In the genomic region with DNA sequence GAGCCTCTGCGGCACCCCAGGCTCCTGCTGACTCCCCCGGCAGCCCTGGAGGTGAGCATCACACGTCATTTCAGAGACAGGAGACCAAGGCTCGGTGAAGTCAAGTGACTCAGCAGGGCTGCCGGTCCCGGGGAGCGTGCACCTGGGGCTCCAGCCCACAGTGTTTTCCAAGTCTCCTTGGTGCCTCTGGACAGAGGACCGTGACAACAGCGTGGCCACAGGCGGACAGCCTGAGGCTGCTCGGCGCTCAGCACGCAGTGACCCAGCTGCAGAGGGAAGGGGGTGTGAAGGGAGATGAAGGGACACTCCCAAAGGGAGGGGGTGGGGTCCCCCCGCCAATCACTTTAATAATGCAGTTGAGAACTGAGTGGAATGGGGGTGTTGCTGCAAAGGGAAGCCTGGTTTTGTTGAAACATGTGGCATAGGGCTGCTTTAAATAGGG, we compare ENCODE assay signal across 22 cellular contexts. TPM values are rescaled to one million over a fixed set of nuclear protein-coding genes. Genes with fewer than 3 reads are reported as not detected.
DNase-seq lines count a peak whose midpoint lies in the region; ATAC-seq and TF ChIP-seq lines count a peak whose summit lies in the region.
"Had no signal": no experiment of that assay in that cellular context is flagged by ENCODE, and none has a peak within 500 bp of the region (broad histone marks: within the 10 kb centered on the region; RNA-seq: fewer than 3 reads in every experiment).

No MANE protein-coding gene starts in this region.

- H4K8ac ChIP-seq in IMR-90 (ENCODE audit: low read depth in 2 of 2, low read length in 2 of 2): no peak overlapping the region

- dilution Hi-C loops in IMR-90 (cut with HindIII; ENCODE audit: low sequenced_read_pairs, unreplicated experiment): no loop called here

- H3K23ac ChIP-seq in IMR-90 (ENCODE audit: low read depth, low read length): no peak overlapping the region

- POLR2A ChIA-PET in IMR-90 (lab: Charles Lee; ENCODE audit: unreplicated experiment): no interaction called here
- POLR2A ChIA-PET in RWPE1 (lab: Yijun Ruan, JAX; ENCODE audit: low non-redundant PET): no interaction called here

- H3K4me2 ChIP-seq in IMR-90 (ENCODE audit: low read depth, low read length): no peak overlapping the region
- H3K4me2 ChIP-seq: GM23338 had no signal

- H3K14ac ChIP-seq in IMR-90 (replicated peaks; ENCODE audit: low read depth, low read length): no peak overlapping the region

- no peaks in the 10 kb centered on the region for H3K79me1 ChIP-seq in IMR-90 (ENCODE audit: low read depth in 1 of 2, low read length in 2 of 2)

- no peak for ATAC-seq in IMR-90 (ENCODE audit: low read depth)
- peak; percentile 26 for ATAC-seq in foreskin keratinocyte
- ATAC-seq in HG02642 (IDR thresholded peaks at IDR 0.05; ENCODE audit: poor library complexity, unreplicated experiment): no peak
- ATAC-seq: GM23338 had no signal

- no peak overlapping the region for H3K4me3 ChIP-seq in IMR-90 (ENCODE audit: insufficient read depth, low read depth, low read length)
- H3K4me3 ChIP-seq in esophagus muscularis mucosa: no peak overlapping the region
- H3K4me3 ChIP-seq: GM23338 had no signal

- no peak overlapping the region for H4K5ac ChIP-seq in IMR-90 (ENCODE audit: low read depth, low read length)

- no peak overlapping the region for H2BK120ac ChIP-seq in IMR-90 (ENCODE audit: low read depth, low read length)

- no peak overlapping the region for H4K91ac ChIP-seq in IMR-90 (ENCODE audit: insufficient read depth, low read depth, low read length)

- H3K18ac ChIP-seq in IMR-90 (ENCODE audit: low read depth, low read length): no peak overlapping the region

- BruUV-seq in IMR-90 (replicated peaks; lab: Mats Ljungman, UMichigan): no TSS peak

- H2AFZ ChIP-seq in IMR-90 (replicated peaks; ENCODE audit: low read length, poor library complexity): no peak overlapping the region
- H2AFZ ChIP-seq: GM23338 had no signal

- TF ChIP-seq EP300 in esophagus muscularis mucosa (IDR thresholded peaks at IDR 0.05): no peak

- 86% methylated on average over 2 of the region's 14 CpGs; no CpG with 5 or more reads in 1 of the 2 experiments for WGBS in IMR-90 (ENCODE audit: extremely low coverage in 2 of 2, insufficient read length in 1 of 2), 2 experiments
- 77% methylated on average over 7 of the region's 14 CpGs for WGBS in esophagus muscularis mucosa

- H3K9me1 ChIP-seq in IMR-90 (ENCODE audit: insufficient read depth, low read length): no peaks in the 10 kb centered on the region

- no peak overlapping the region for H2BK5ac ChIP-seq in IMR-90 (ENCODE audit: low read depth, low read length, poor library complexity, severe bottlenecking)

- H3K36me3 ChIP-seq in IMR-90 (ENCODE audit: control insufficient read depth, insufficient read depth, low read length) (no peaks in the 10 kb centered on the region), esophagus muscularis mucosa (no peaks in the 10 kb centered on the region)

- H2AK9ac ChIP-seq in IMR-90 (replicated peaks; ENCODE audit: low read depth, low read length, poor library complexity): peak overlapping the region; percentile 37

- in situ Hi-C loops in IMR-90 (cut with MboI; ENCODE audit: low sequenced_read_pairs): loop anchor here (10.0 kb wide), 1 partner anchor 254 kb away; no protein-coding TSS in a partner anchor

- H3K27me3 ChIP-seq in IMR-90 (ENCODE audit: control insufficient read depth, insufficient read depth, low read length) (0 out of 2 replicates have a peak, but pooled peaks cover 2% of the 10 kb centered on the region), foreskin keratinocyte (peaks cover 23% of the 10 kb centered on the region), esophagus muscularis mucosa (peaks cover 0 to 47% (median 0%) of the 10 kb centered on the region in 4 donors)

- no peak for DNase-seq in IMR-90
- peak; percentile 54 for DNase-seq in RPMI8226
- DNase-seq in foreskin keratinocyte: no peak
- peak in 7 of 49 donors; percentile 17 to 42 (median 33) for DNase-seq in substantia nigra (lab: John Stamatoyannopoulos, UW)
- DNase-seq in RWPE1 (ENCODE audit: low spot score): no peak
- no peak for DNase-seq in esophagus muscularis mucosa (ENCODE audit: extremely low spot score)
- DNase-seq: Calu3, DMS79, Karpas-422, MM.1S, NCI-H1105, NCI-H1930, NCI-H748 treated with DMSO at 0.1 percent for 48 hours, OCI-M1, SW 1271 had no signal

- no peak overlapping the region for H3K9ac ChIP-seq in IMR-90 (ENCODE audit: low read depth, low read length)

- no peak overlapping the region for H2BK20ac ChIP-seq in IMR-90 (ENCODE audit: low read depth, low read length)

- H3K9me3 ChIP-seq in IMR-90 (ENCODE audit: control insufficient read depth, insufficient read depth, low read length) (peaks cover 11% of the 10 kb centered on the region), esophagus muscularis mucosa (peaks cover 0 to 21% (median 16%) of the 10 kb centered on the region in 4 donors)

- no peak overlapping the region for H3K4ac ChIP-seq in IMR-90 (ENCODE audit: low read depth, low read length)

- H3K27ac ChIP-seq in IMR-90 (ENCODE audit: insufficient read depth, low read length) (no peak overlapping the region), foreskin keratinocyte (no peak overlapping the region), substantia nigra (ENCODE audit: low read depth, low read length, poor library complexity, severe bottlenecking) (peak overlapping the region; percentile 77), RWPE1 (no peak overlapping the region), esophagus muscularis mucosa (replicated peaks in 1 of 4) (no peak overlapping the region)

- CTCF ChIA-PET in IMR-90 (lab: Yijun Ruan, JAX) (no interaction called here), RWPE1 (lab: Yijun Ruan, JAX) (interaction anchor here (0.7 kb wide), 1 partner anchor 184 kb away, joined by 3 read pairs; no protein-coding TSS in a partner anchor)

- H3K4me1 ChIP-seq in IMR-90 (ENCODE audit: control insufficient read depth, insufficient read depth, low read length): no peaks in the 10 kb centered on the region
- H3K4me1 ChIP-seq in foreskin keratinocyte: peaks cover 4% of the 10 kb centered on the region
- no peaks in the 10 kb centered on the region for H3K4me1 ChIP-seq in esophagus muscularis mucosa

- intact Hi-C loops in IMR-90 (cut with micrococcal nuclease) (no loop called here), esophagus muscularis mucosa (cut with DNase I) (no loop called here)

- no peak overlapping the region for H2AK5ac ChIP-seq in IMR-90 (ENCODE audit: low read depth, low read length)

- H4K20me1 ChIP-seq in IMR-90 (ENCODE audit: insufficient read depth, low read length): no peaks in the 10 kb centered on the region

- H2BK15ac ChIP-seq in IMR-90 (ENCODE audit: low read depth, low read length): no peak overlapping the region

- no peak for TF ChIP-seq RAD21 in IMR-90 (IDR thresholded peaks at IDR 0.05; ENCODE audit: low read length)

- TF ChIP-seq CTCF in IMR-90 (conservative IDR thresholded peaks at IDR 0.05; ENCODE audit: low read depth, low read length) (no peak), foreskin keratinocyte (conservative IDR thresholded peaks at IDR 0.05) (no peak), RWPE1 (conservative IDR thresholded peaks at IDR 0.05; ENCODE audit: low read depth) (no peak), esophagus muscularis mucosa (IDR thresholded peaks at IDR 0.05) (no peak)

- H3K56ac ChIP-seq in IMR-90 (ENCODE audit: extremely low read depth, insufficient read depth, low read length): no peak overlapping the region

- no peak for TF ChIP-seq POLR2A in IMR-90 (IDR thresholded peaks at IDR 0.05; ENCODE audit: low read depth, low read length)
- TF ChIP-seq POLR2A in esophagus muscularis mucosa (IDR thresholded peaks at IDR 0.05; ENCODE audit: low read depth): no peak

RNA-seq across cellular contexts. Expression of a gene that starts 17.5 kb away (rescaled TPM):
- total RNA-seq in IMR-90 (2012; rRNA removed) (not detected in 2 replicates), foreskin keratinocyte (not detected in 2 replicates), esophagus muscularis mucosa (1 to 10 TPM in 1 of 4 donors, not detected in 3; 1.6 TPM)
- polyA plus RNA-seq in IMR-90 (2012; rRNA removed) (not detected in 2 replicates), foreskin keratinocyte (not detected in 2 replicates)
- polyA plus RNA-seq in IMR-90 (2012; cell fraction: cytosol; rRNA removed): not detected in 2 replicates
- not detected in 2 replicates for polyA plus RNA-seq in IMR-90 (2012; cell fraction: nucleus; rRNA removed; ENCODE audit: low replicate concordance)
- total RNA-seq: Calu3; CD4-positive, alpha-beta memory T cell; G401; GM23338; NCI-H460; SK-MEL-5 had no signal
- polyA plus RNA-seq: BJ; CD4-positive, alpha-beta memory T cell; GM23338 had no signal

RNA-seq across cellular contexts. Expression of a gene that starts 20.2 kb away (rescaled TPM):
- total RNA-seq in IMR-90 (2012; rRNA removed) (12.2 and 15.3 TPM in 2 replicates), foreskin keratinocyte (36.5 and 51.0 TPM in 2 replicates), esophagus muscularis mucosa (10 to 100 TPM; 31.3 to 59.4 (median 42.9) TPM)
- polyA plus RNA-seq in IMR-90 (2012; rRNA removed) (54.1 and 68.6 TPM in 2 replicates), foreskin keratinocyte (69.8 and 94.1 TPM in 2 replicates)
- 48.6 and 171 TPM in 2 replicates for polyA plus RNA-seq in IMR-90 (2012; cell fraction: cytosol; rRNA removed)
- polyA plus RNA-seq in IMR-90 (2012; cell fraction: nucleus; rRNA removed; ENCODE audit: low replicate concordance): 32.6 and 78.6 TPM in 2 replicates

RNA-seq across cellular contexts. Expression of a gene that starts 37.0 kb away (rescaled TPM):
- total RNA-seq in IMR-90 (2012; rRNA removed): not detected in 2 replicates
- polyA plus RNA-seq in IMR-90 (2012; rRNA removed): 0.03 TPM in 2 replicates
- polyA plus RNA-seq in IMR-90 (2012; cell fraction: cytosol; rRNA removed): 0.01 and 0.11 TPM in 2 replicates
- 0.03 and 0.10 TPM in 2 replicates for polyA plus RNA-seq in IMR-90 (2012; cell fraction: nucleus; rRNA removed; ENCODE audit: low replicate concordance)
- not detected in 2 replicates for total RNA-seq in foreskin keratinocyte
- not detected in 2 replicates for polyA plus RNA-seq in foreskin keratinocyte
- total RNA-seq in esophagus muscularis mucosa: 10 to 100 TPM in 1 of 4 donors, 1 to 10 TPM in 3; 3.7 to 12.5 (median 6.7) TPM
- total RNA-seq: Calu3; CD4-positive, alpha-beta memory T cell had no signal

RNA-seq across cellular contexts. Expression of a gene that starts 54.5 kb away (rescaled TPM):
- total RNA-seq in IMR-90 (2012; rRNA removed) (0.28 TPM in 1 of 2 replicates, not detected in the other), foreskin keratinocyte (0.85 and 0.95 TPM in 2 replicates), esophagus muscularis mucosa (under 1 TPM in 2 of 4 donors, not detected in 2; 0.32 to 0.52 TPM)
- polyA plus RNA-seq in IMR-90 (2012; rRNA removed) (0.49 and 0.53 TPM in 2 replicates), foreskin keratinocyte (0.76 and 1.1 TPM in 2 replicates)
- 0.08 and 0.90 TPM in 2 replicates for polyA plus RNA-seq in IMR-90 (2012; cell fraction: cytosol; rRNA removed)
- polyA plus RNA-seq in IMR-90 (2012; cell fraction: nucleus; rRNA removed; ENCODE audit: low replicate concordance): 0.50 and 0.85 TPM in 2 replicates

RNA-seq across cellular contexts. Expression of a gene that starts 54.9 kb away (rescaled TPM):
- 11.3 and 12.2 TPM in 2 replicates for total RNA-seq in IMR-90 (2012; rRNA removed)
- 90.9 and 103 TPM in 2 replicates for polyA plus RNA-seq in IMR-90 (2012; rRNA removed)
- polyA plus RNA-seq in IMR-90 (2012; cell fraction: cytosol; rRNA removed): 111 and 157 TPM in 2 replicates
- 32.4 and 52.8 TPM in 2 replicates for polyA plus RNA-seq in IMR-90 (2012; cell fraction: nucleus; rRNA removed; ENCODE audit: low replicate concordance)
- total RNA-seq in foreskin keratinocyte: 69.5 and 74.2 TPM in 2 replicates
- polyA plus RNA-seq in foreskin keratinocyte: 77.9 and 84.6 TPM in 2 replicates
- total RNA-seq in esophagus muscularis mucosa: 10 to 100 TPM; 41.1 to 79.1 (median 59.7) TPM
